ENCODE assay signal across 9 cellular contexts in the genomic region with DNA sequence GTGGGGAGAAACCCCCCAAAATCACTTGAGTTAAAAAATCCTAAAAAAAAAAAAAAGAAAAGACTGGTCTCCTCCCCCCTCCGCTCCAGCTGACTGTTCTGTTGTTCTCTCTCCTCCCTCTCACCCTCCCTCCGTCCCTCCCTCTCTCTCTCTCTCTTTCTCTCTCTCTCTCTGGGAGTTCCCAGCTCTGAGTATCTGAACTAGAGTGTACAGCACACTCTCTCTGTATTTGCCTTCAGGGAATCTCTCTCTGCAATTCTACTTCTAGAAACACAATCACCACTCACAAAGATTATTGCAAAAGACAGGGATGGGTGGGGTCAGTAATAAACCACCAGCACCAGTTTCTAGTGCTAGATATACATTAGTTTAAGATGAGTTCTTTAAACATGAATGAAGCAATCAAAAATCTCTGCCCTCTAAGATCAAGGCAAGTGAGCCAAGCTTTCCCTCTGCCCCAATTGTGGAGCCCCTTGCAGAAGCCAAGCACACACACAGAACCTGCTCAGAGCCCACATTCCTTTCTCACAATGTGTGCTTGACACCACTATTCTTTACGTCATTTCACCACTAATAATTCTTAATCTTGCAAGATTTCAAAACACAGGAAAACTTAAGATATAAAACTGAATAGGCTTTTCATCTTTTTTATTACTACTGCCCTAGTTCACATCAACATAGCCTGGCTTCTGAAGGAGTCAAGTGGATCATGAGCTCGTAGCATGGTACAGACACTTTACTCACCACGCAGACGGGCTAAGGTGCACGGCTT.
DNase-seq lines count a peak whose midpoint lies in the region; ATAC-seq and TF ChIP-seq lines count a peak whose summit lies in the region.
"Had no signal": no experiment of that assay in that cellular context is flagged by ENCODE, and none has a peak within 500 bp of the region (broad histone marks: within the 10 kb centered on the region; RNA-seq: fewer than 3 reads in every experiment).

No MANE protein-coding gene starts in this region.

- no peak overlapping the region for H3K4me3 ChIP-seq in mucosa of descending colon
- peak overlapping the region; percentile 4 for H3K4me3 ChIP-seq in upper lobe of right lung

- no peak for TF ChIP-seq CTCF in mucosa of descending colon (IDR thresholded peaks at IDR 0.05)
- no peak for TF ChIP-seq CTCF in upper lobe of right lung (IDR thresholded peaks at IDR 0.05)

- peaks cover 6% of the 10 kb centered on the region for H3K4me1 ChIP-seq in mucosa of descending colon (ENCODE audit: low read depth)
- peaks cover 14% of the 10 kb centered on the region for H3K4me1 ChIP-seq in upper lobe of right lung

- DNase-seq in NCI-H345 (lab: John Stamatoyannopoulos, UW) (peak; percentile 21), NCI-H345 treated with DMSO at 0.1 percent for 48 hours (lab: John Stamatoyannopoulos, UW; ENCODE audit: unreplicated experiment) (no peak), epidermal melanocyte (ENCODE audit: insufficient read length, low spot score) (peak; percentile 78), mucosa of descending colon (peak in 1 of 3 donors; percentile 19), upper lobe of right lung (no peak), glomerular visceral epithelial cell (ENCODE audit: extremely low spot score) (no peak)
- DNase-seq: 8988T had no signal

- H3K27ac ChIP-seq in upper lobe of right lung, result no peak overlapping the region

- ATAC-seq in mucosa of descending colon (peak; percentile 83), upper lobe of right lung (peak; percentile 91), HG03025 (IDR thresholded peaks at IDR 0.05; ENCODE audit: low FRiP score, unreplicated experiment) (no peak), GM18519 (IDR thresholded peaks at IDR 0.05; ENCODE audit: low FRiP score, unreplicated experiment) (no peak)

- H3K36me3 ChIP-seq in mucosa of descending colon (ENCODE audit: low read depth) (no peaks in the 10 kb centered on the region), upper lobe of right lung (no peaks in the 10 kb centered on the region)

- H3K27me3 ChIP-seq in upper lobe of right lung, result no peaks in the 10 kb centered on the region

- intact Hi-C loops in mucosa of descending colon (cut with DNase I, micrococcal nuclease) (no loop called here), upper lobe of right lung (cut with DNase I) (no loop called here)

- H3K9me3 ChIP-seq in mucosa of descending colon (no peaks in the 10 kb centered on the region), upper lobe of right lung (no peaks in the 10 kb centered on the region)

Comparison
In these comparisons a context has a peak if more than half of its experiments do, and no peak if none do; other contexts are left out.
1. DNase-seq: peak in NCI-H345 (single experiment) and epidermal melanocyte (single experiment); none in NCI-H345 treated with DMSO at 0.1 percent for 48 hours (single experiment), upper lobe of right lung (single experiment) and glomerular visceral epithelial cell (single experiment).
2. ATAC-seq: peak in mucosa of descending colon (single experiment) and upper lobe of right lung (single experiment); none in HG03025 (single experiment) and GM18519 (single experiment).